In genomic region chr3:3189102-3189727, GRCh38 we compare ENCODE assay signal across 1 cellular context.
TF ChIP-seq lines count a peak whose summit lies in the region.

No MANE protein-coding gene starts in this region.

TF ChIP-seq in K562, 482 proteins besides CTCF, POLR2A, EP300 and RAD21 (continued from another document and continues in another):
- TF ChIP-seq ZNF318 (IDR thresholded peaks at IDR 0.05; ENCODE audit: borderline replicate concordance in 1 of 2, low read depth in 1 of 2) (0 out of 4 replicates have a peak, but pooled peaks of 1 of the 2 experiments have one; percentile 52), USF2 (CRISPR knock-in tag; IDR thresholded peaks at IDR 0.05) (peak; percentile 49), NFE2 (IDR thresholded peaks at IDR 0.05; ENCODE audit: low read depth) (peak; percentile 94), PCBP1 (IDR thresholded peaks at IDR 0.05; ENCODE audit: low read depth, low read length, poor library complexity, severe bottlenecking) (no peak), ARID4B (CRISPR knock-in tag; IDR thresholded peaks at IDR 0.05) (no peak), RBM22 (IDR thresholded peaks at IDR 0.05; ENCODE audit: low read depth, low read length, poor library complexity, severe bottlenecking) (no peak), CBX5 (IDR thresholded peaks at IDR 0.05; ENCODE audit: borderline replicate concordance, low read depth) (no peak), MAFK (IDR thresholded peaks at IDR 0.05; ENCODE audit: low read length) (peak; percentile 86), GTF2A2 (tag; IDR thresholded peaks at IDR 0.05) (no peak), XRCC3 (IDR thresholded peaks at IDR 0.05) (no peak), PREB (CRISPR knock-in tag; IDR thresholded peaks at IDR 0.05) (no peak), TFAP4 (CRISPR knock-in tag; IDR thresholded peaks at IDR 0.05; ENCODE audit: borderline replicate concordance) (peak; percentile 42), EHMT2 (IDR thresholded peaks at IDR 0.05) (peak; percentile 83), ZNF324 (CRISPR knock-in tag; IDR thresholded peaks at IDR 0.05) (no peak), TEAD2 (tag; IDR thresholded peaks at IDR 0.05) (no peak), ZNF395 (CRISPR knock-in tag; IDR thresholded peaks at IDR 0.05) (0 out of 2 replicates have a peak, but pooled peaks have one; percentile 55), ZNF511 (CRISPR knock-in tag; IDR thresholded peaks at IDR 0.05) (no peak), SMARCA4 (IDR thresholded peaks at IDR 0.05) (peak; percentile 66), ZNF407 (IDR thresholded peaks at IDR 0.05; ENCODE audit: low read depth) (no peak), FUS (optimal IDR thresholded peaks at IDR 0.05; ENCODE audit: low read depth, low read length) (no peak), PCBP2 (IDR thresholded peaks at IDR 0.05; ENCODE audit: low read depth, low read length, poor library complexity, severe bottlenecking) (no peak), JUND (IDR thresholded peaks at IDR 0.05; ENCODE audit: borderline replicate concordance, low read depth, low read length) (peak; percentile 68; the same call in 1 of the 2 replicates), JUND (tag; IDR thresholded peaks at IDR 0.05; ENCODE audit: borderline replicate concordance, low read depth, low read length) (peak; percentile 71; the same call in 1 of the 3 replicates), ZNF644 (tag; IDR thresholded peaks at IDR 0.05; ENCODE audit: low read depth) (peak; percentile 62; the same call in 1 of the 2 replicates)
